Comparison of ENCODE assay signal across 16 cellular contexts in the genomic region with DNA sequence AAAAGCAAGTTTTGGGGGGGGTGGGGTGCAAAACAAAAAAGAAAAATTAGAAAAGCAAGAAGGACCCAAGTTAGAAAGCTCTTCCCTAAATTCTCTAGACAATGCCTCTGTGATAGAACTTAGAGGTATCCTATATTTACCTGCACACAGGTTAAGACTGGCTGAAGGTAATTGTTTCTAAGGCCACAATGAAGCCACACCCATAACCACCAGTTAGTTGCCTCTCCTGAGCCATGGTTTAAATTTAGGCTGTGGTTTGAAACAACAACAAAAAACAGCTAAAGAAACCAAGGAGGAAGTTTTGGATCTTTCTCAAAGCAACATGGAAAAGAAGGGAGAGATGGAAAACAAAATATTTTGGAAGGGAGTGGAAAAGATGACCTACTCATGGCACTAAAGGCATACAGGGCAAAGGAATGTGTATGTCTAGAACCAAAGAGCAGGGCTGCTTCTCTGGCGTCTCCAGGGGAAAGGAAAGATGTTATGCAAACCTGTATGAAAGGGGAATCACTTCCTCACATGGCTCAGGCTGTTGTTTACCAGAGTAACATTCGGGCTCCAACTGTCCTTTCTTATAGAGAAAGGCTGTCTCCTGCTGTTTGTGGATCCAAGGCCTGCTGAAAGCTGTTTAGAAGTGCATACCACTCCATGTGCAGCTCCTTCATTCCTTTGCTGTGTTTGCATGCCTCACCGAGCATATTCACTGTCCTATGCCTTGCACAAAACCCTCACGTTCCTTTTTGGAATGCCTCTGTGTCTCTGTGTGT.
DNase-seq lines count a peak whose midpoint lies in the region; ATAC-seq and TF ChIP-seq lines count a peak whose summit lies in the region.
"Had no signal": no experiment of that assay in that cellular context is flagged by ENCODE, and none has a peak within 500 bp of the region (broad histone marks: within the 10 kb centered on the region; RNA-seq: fewer than 3 reads in every experiment).

No MANE protein-coding gene starts in this region.

- H3K4me1 ChIP-seq in heart left ventricle (peaks cover 0 to 30% (median 13%) of the 10 kb centered on the region in 12 donors), right cardiac atrium (ENCODE audit: control insufficient read depth, insufficient read depth, low read length) (peaks cover 5% of the 10 kb centered on the region), mammary epithelial cell (ENCODE audit: insufficient read depth, low read length) (peaks cover 16% of the 10 kb centered on the region), lung (ENCODE audit: control insufficient read depth in 2 of 2, insufficient read depth in 2 of 2, low read length in 2 of 2) (no peaks in the 10 kb centered on the region), suprapubic skin (peaks cover 5% of the 10 kb centered on the region)

- H3K27ac ChIP-seq in heart left ventricle (peak overlapping the region in 7 of 12 donors; percentile 1 to 33 (median 21)), right cardiac atrium (ENCODE audit: low read length) (no peak overlapping the region), mammary epithelial cell (ENCODE audit: insufficient read depth, low read depth, low read length) (no peak overlapping the region), lung (ENCODE audit: low read depth in 1 of 2, low read length in 1 of 2) (no peak overlapping the region), suprapubic skin (peak overlapping the region; percentile 38)

- dilution Hi-C loops in mammary epithelial cell (cut with HindIII; ENCODE audit: low sequenced_read_pairs) = no loop called here

- no peak overlapping the region for H3K9ac ChIP-seq in mammary epithelial cell (ENCODE audit: insufficient read depth, low read length)

- DNase-seq in heart left ventricle (no peak), right cardiac atrium (no peak), mammary epithelial cell (peak; percentile 62), lung (ENCODE audit: low spot score) (no peak), suprapubic skin (ENCODE audit: low spot score in 2 of 2) (no peak)
- DNase-seq in stimulated activated CD4-positive, alpha-beta T cell treated with anti-CD3 and anti-CD28 coated beads, Interleukin-2, amount 100 ng/mL, for 24 hours = no peak
- DNase-seq: activated CD8-positive, alpha-beta T cell treated with anti-CD3 and anti-CD28 coated beads, Interleukin-2, amount 10 ng/mL, durations not matched to agents 7 days and 5 days; activated gamma-delta T cell treated with Interleukin-2 at 50 U/mL for 16 hours; DND-41; NCI-H1436; NCI-H82; SHP77 treated with DMSO at 0.1 percent for 48 hours; T-helper 9 cell had no signal

- H3K27me3 ChIP-seq in heart left ventricle (no peaks in the 10 kb centered on the region), right cardiac atrium (ENCODE audit: control insufficient read depth, insufficient read depth) (no peaks in the 10 kb centered on the region), mammary epithelial cell (ENCODE audit: insufficient read depth, low read length) (no peaks in the 10 kb centered on the region), lung (ENCODE audit: control insufficient read depth, insufficient read depth) (no peaks in the 10 kb centered on the region), suprapubic skin (no peaks in the 10 kb centered on the region)

- H3K9me3 ChIP-seq in heart left ventricle (peaks cover 0 to 46% (median 0%) of the 10 kb centered on the region in 12 donors), right cardiac atrium (ENCODE audit: control insufficient read depth, low read length) (no peaks in the 10 kb centered on the region), mammary epithelial cell (replicated peaks; ENCODE audit: insufficient read depth, low read length) (no peaks in the 10 kb centered on the region), lung (ENCODE audit: control insufficient read depth in 2 of 2, insufficient read depth in 1 of 2, low read length in 1 of 2) (peaks cover 0 to 2% of the 10 kb centered on the region in 2 donors), suprapubic skin (no peaks in the 10 kb centered on the region)

- no peak for TF ChIP-seq POLR2A in heart left ventricle (IDR thresholded peaks at IDR 0.05)
- no peak for TF ChIP-seq POLR2A in suprapubic skin (IDR thresholded peaks at IDR 0.05)

- TF ChIP-seq CTCF in heart left ventricle (IDR thresholded peaks at IDR 0.05) (no peak), mammary epithelial cell (conservative IDR thresholded peaks at IDR 0.05 in 1 of 2, IDR thresholded peaks at IDR 0.05 in 1 of 2; ENCODE audit: extremely low read depth in 1 of 2, insufficient read depth in 1 of 2, low read depth in 1 of 2, low read length in 2 of 2) (no peak), lung (IDR thresholded peaks at IDR 0.05; ENCODE audit: control extremely low read depth, extremely low read depth) (no peak), suprapubic skin (IDR thresholded peaks at IDR 0.05) (no peak)

- CTCF ChIA-PET in mammary epithelial cell (lab: Charles Lee; ENCODE audit: low non-redundant PET) = no interaction called here

- H3K4me2 ChIP-seq in mammary epithelial cell (ENCODE audit: insufficient read depth, low read depth, low read length) = peak overlapping the region; percentile 11

- in situ Hi-C loops in mammary epithelial cell (cut with MboI; ENCODE audit: low sequenced_read_pairs in 2 of 2) = loop anchor here (25.0 kb wide), 2 partner anchors 226 to 251 kb away; no protein-coding TSS in a partner anchor

- no peak for TF ChIP-seq EP300 in suprapubic skin (IDR thresholded peaks at IDR 0.05)

- H4K20me1 ChIP-seq in mammary epithelial cell (ENCODE audit: insufficient read depth, low read length) = no peaks in the 10 kb centered on the region

- 45 to 56% (median 50%) methylated on average over 4 of the region's 4 CpGs for WGBS in heart left ventricle, 4 donors
- 57% methylated on average over 4 of the region's 4 CpGs for WGBS in right cardiac atrium
- 74% methylated on average over 4 of the region's 4 CpGs for WGBS in mammary epithelial cell (ENCODE audit: low coverage, missing lambda C conversion rate)
- 64% methylated on average over 4 of the region's 4 CpGs for WGBS in lung, 2 donors
- WGBS in suprapubic skin = 49% methylated on average over 4 of the region's 4 CpGs

- H3K4me3 ChIP-seq in heart left ventricle = no peak overlapping the region
- no peak overlapping the region for H3K4me3 ChIP-seq in right cardiac atrium (ENCODE audit: low read length)
- no peak overlapping the region for H3K4me3 ChIP-seq in mammary epithelial cell (replicated peaks in 1 of 3; ENCODE audit: insufficient read depth in 1 of 3, low read depth in 2 of 3, low read length in 3 of 3)
- no peak overlapping the region for H3K4me3 ChIP-seq in lung
- no peak overlapping the region for H3K4me3 ChIP-seq in suprapubic skin

- BruUV-seq in mammary epithelial cell (replicated peaks; lab: Mats Ljungman, UMichigan) = no TSS peak

- no peaks in the 10 kb centered on the region for H3K36me3 ChIP-seq in heart left ventricle
- H3K36me3 ChIP-seq in mammary epithelial cell (ENCODE audit: insufficient read depth, low read length) = no peaks in the 10 kb centered on the region
- no peaks in the 10 kb centered on the region for H3K36me3 ChIP-seq in lung (ENCODE audit: control insufficient read depth in 2 of 2, insufficient read depth in 2 of 2, low read length in 2 of 2)
- H3K36me3 ChIP-seq in suprapubic skin = no peaks in the 10 kb centered on the region

- intact Hi-C loops in heart left ventricle (cut with DNase I) (loop anchor here in 9 of 10 donors (5.0 to 10.0 kb wide), 7 partner anchors 81 to 666 kb away; no protein-coding TSS in a partner anchor), right cardiac atrium (cut with DNase I) (loop anchor here in 2 of 4 donors (10.0 kb wide), 2 partner anchors 234 to 244 kb away; no protein-coding TSS in a partner anchor), mammary epithelial cell (cut with micrococcal nuclease) (loop anchor here (1.0 to 5.0 kb wide), 2 partner anchors 261 to 664 kb away; no protein-coding TSS in a partner anchor)

- peak in 3 of 4 donors; percentile 12 to 37 (median 18) for ATAC-seq in heart left ventricle
- no peak for ATAC-seq in right cardiac atrium
- ATAC-seq in lung (ENCODE audit: insufficient read depth, low FRiP score) = peak; percentile 47
- ATAC-seq in HG03159 (IDR thresholded peaks at IDR 0.05; ENCODE audit: unreplicated experiment) = no peak
- ATAC-seq in GM19395 (IDR thresholded peaks at IDR 0.05; ENCODE audit: unreplicated experiment) = no peak
- ATAC-seq: activated CD8-positive, alpha-beta T cell treated with anti-CD3 and anti-CD28 coated beads, Interleukin-2, amount 10 ng/mL, durations not matched to agents 7 days and 5 days; esophagus mucosa had no signal

- H2AFZ ChIP-seq in mammary epithelial cell (ENCODE audit: low read depth, low read length) = peak overlapping the region; percentile 52

- no peaks in the 10 kb centered on the region for H3K79me2 ChIP-seq in mammary epithelial cell (ENCODE audit: insufficient read depth, low read length)

Comparison
In these comparisons a context has a peak if more than half of its experiments do, and no peak if none do; other contexts are left out.
1. ATAC-seq: peak in heart left ventricle (3 of 4) and lung (single experiment); none in right cardiac atrium (0 of 2), HG03159 (single experiment) and GM19395 (single experiment).
2. H3K27ac ChIP-seq: peak in heart left ventricle (7 of 12) and suprapubic skin (single experiment); none in right cardiac atrium (single experiment), mammary epithelial cell (single experiment) and lung (0 of 2).